ENCODE assay signal across 24 cellular contexts in genomic region chr4:3299538-3300197, GRCh38. TPM values are rescaled to one million over a fixed set of nuclear protein-coding genes. Genes with fewer than 3 reads are reported as not detected.
DNase-seq lines count a peak whose midpoint lies in the region; ATAC-seq and TF ChIP-seq lines count a peak whose summit lies in the region.
"Had no signal": no experiment of that assay in that cellular context is flagged by ENCODE, and none has a peak within 500 bp of the region (broad histone marks: within the 10 kb centered on the region; RNA-seq: fewer than 3 reads in every experiment).

No MANE protein-coding gene starts in this region.

- no peak overlapping the region for H2BK15ac ChIP-seq in H9 (ENCODE audit: low read depth, low read length)

- WGBS in H9 (ENCODE audit: extremely low coverage, insufficient read length, low lambda C conversion rate), result no CpG with 5 or more reads among the region's 15 CpGs

- H3K4me3 Mint-ChIP-seq in H9, result no peak overlapping the region
- H3K4me3 Mint-ChIP-seq: activated CD8-positive, alpha-beta T cell treated with anti-CD3 and anti-CD28 coated beads for 36 hours had no signal

- H3K4me3 ChIP-seq in left lung, result no peak overlapping the region
- H3K4me3 ChIP-seq in skeletal muscle tissue (ENCODE audit: low read length in 3 of 3), result no peak overlapping the region
- H3K4me3 ChIP-seq: K562, MG63, thoracic aorta had no signal

- H3K79me1 ChIP-seq in H9 (ENCODE audit: insufficient read depth, low read depth, low read length, poor library complexity, severe bottlenecking), result no peaks in the 10 kb centered on the region

- no peak overlapping the region for H3K4me2 ChIP-seq in H9 (ENCODE audit: insufficient read depth, insufficient read length, low read length)

- H2BK5ac ChIP-seq in H9 (ENCODE audit: insufficient read length, low read length), result no peak overlapping the region

- H2BK12ac ChIP-seq in H9 (ENCODE audit: insufficient read length, low read depth, low read length), result no peak overlapping the region

- TF ChIP-seq CTCF in H9 (conservative IDR thresholded peaks at IDR 0.05) (no peak), left lung (IDR thresholded peaks at IDR 0.05) (no peak)

- no peaks in the 10 kb centered on the region for H3K27me3 ChIP-seq in H9 (ENCODE audit: insufficient read depth, low read length)
- H3K27me3 ChIP-seq in left lung, result peaks cover 0 to 9% of the 10 kb centered on the region in 2 donors
- H3K27me3 ChIP-seq in skeletal muscle tissue (ENCODE audit: control insufficient read depth in 3 of 3, insufficient read depth in 3 of 3, low read length in 3 of 3), result no peaks in the 10 kb centered on the region
- H3K27me3 ChIP-seq: MG63 had no signal

- no peak overlapping the region for H2AK5ac ChIP-seq in H9 (ENCODE audit: insufficient read length, low read length)

- H3K23ac ChIP-seq in H9 (ENCODE audit: insufficient read length, low read depth, low read length), result no peak overlapping the region

- H3T11ph ChIP-seq in H9 (ENCODE audit: low read length), result no peak overlapping the region

- H2BK20ac ChIP-seq in H9 (ENCODE audit: low read depth, low read length, poor library complexity, severe bottlenecking), result no peak overlapping the region

- H3K36me3 ChIP-seq in left lung (no peaks in the 10 kb centered on the region), skeletal muscle tissue (ENCODE audit: control insufficient read depth in 3 of 3, insufficient read depth in 3 of 3, low read length in 3 of 3) (no peaks in the 10 kb centered on the region)
- H3K36me3 ChIP-seq: MG63, thoracic aorta had no signal

- ATAC-seq in left lung (peak; percentile 67), GM18907 (IDR thresholded peaks at IDR 0.05; ENCODE audit: unreplicated experiment) (no peak), GM21526 (IDR thresholded peaks at IDR 0.05; ENCODE audit: low FRiP score, unreplicated experiment) (no peak), GM19324 (IDR thresholded peaks at IDR 0.05; ENCODE audit: low FRiP score, unreplicated experiment) (no peak)
- ATAC-seq: activated CD4-positive, CD25-positive, alpha-beta regulatory T cell treated with anti-CD3 and anti-CD28 coated beads, Interleukin-2, amount 50 U/mL, for 24 hours; activated CD8-positive, alpha-beta T cell treated with anti-CD3 and anti-CD28 coated beads for 36 hours; K562; Panc1 had no signal

- H3K27ac Mint-ChIP-seq in H9, result no peak overlapping the region; a peak in 1 of 7 replicates
- H3K27ac Mint-ChIP-seq: activated CD8-positive, alpha-beta T cell treated with anti-CD3 and anti-CD28 coated beads for 36 hours had no signal

- H4K20me1 ChIP-seq in H9 (ENCODE audit: control insufficient read depth, insufficient read depth, insufficient read length), result peaks cover 3% of the 10 kb centered on the region

- H3K9me3 ChIP-seq in H9 (ENCODE audit: control insufficient read depth, low read depth, low read length) (no peaks in the 10 kb centered on the region), left lung (no peaks in the 10 kb centered on the region), skeletal muscle tissue (ENCODE audit: control insufficient read depth in 3 of 3, low read length in 3 of 3) (no peaks in the 10 kb centered on the region)
- H3K9me3 ChIP-seq: MG63, thoracic aorta had no signal

- peaks cover 41 to 59% of the 10 kb centered on the region in 2 experiments for H3K4me1 Mint-ChIP-seq in H9

- no peak overlapping the region for H3K4ac ChIP-seq in H9 (ENCODE audit: low read depth, low read length)

- DNase-seq in H9 (peak; percentile 16), left lung (peak in 1 of 2 donors; percentile 42), NCI-H2029 (lab: John Stamatoyannopoulos, UW) (no peak)
- DNase-seq: activated CD8-positive, alpha-beta T cell treated with anti-CD3 and anti-CD28 coated beads for 36 hours; activated naive CD4-positive, alpha-beta T cell treated with Interleukin-2 at 50 U/mL for 16 hours; amniotic stem cell; central memory CD4-positive, alpha-beta T cell; EL; mesenchymal stem cell; MG63; occipital lobe; stimulated activated CD4-positive, alpha-beta T cell treated with anti-CD3 and anti-CD28 coated beads, Interleukin-12 subunit alpha, Interleukin-12 subunit beta, amount 100 ng/mL, for 4 hours; stimulated activated CD4-positive, alpha-beta T cell treated with anti-CD3 and anti-CD28 coated beads, Interleukin-4, amount 100 ng/mL, for 4 hours; stimulated activated naive CD4-positive, alpha-beta T cell; T-helper 1 cell had no signal

- H3K36me3 Mint-ChIP-seq in H9 (ENCODE audit: insufficient read depth in 1 of 3, low read depth in 3 of 3), result no peaks in the 10 kb centered on the region; a peak in 1 of 7 replicates

- no peak overlapping the region for H4K91ac ChIP-seq in H9 (ENCODE audit: insufficient read length, low read depth, low read length)

- no peak overlapping the region for H2AFZ ChIP-seq in H9 (ENCODE audit: low read length)

- H3K4me1 ChIP-seq in H9 (ENCODE audit: insufficient read depth, low read length), result no peaks in the 10 kb centered on the region
- H3K4me1 ChIP-seq in left lung, result peaks cover 20 to 46% of the 10 kb centered on the region in 2 donors
- H3K4me1 ChIP-seq in skeletal muscle tissue (ENCODE audit: control insufficient read depth in 3 of 3, insufficient read depth in 3 of 3, low read length in 3 of 3), result peaks cover 14 to 37% (median 31%) of the 10 kb centered on the region in 3 donors

- H3K23me2 ChIP-seq in H9 (ENCODE audit: insufficient read length, low read depth, low read length, poor library complexity, severe bottlenecking), result no peaks in the 10 kb centered on the region

- no peak overlapping the region for H3K9ac ChIP-seq in H9 (ENCODE audit: extremely low read depth, insufficient read length, low read length)
- peak overlapping the region; percentile 12 to 38 (median 25) for H3K9ac ChIP-seq in skeletal muscle tissue (ENCODE audit: low read depth in 1 of 3, low read length in 3 of 3)

- H3K18ac ChIP-seq in H9 (ENCODE audit: insufficient read length, low read depth, low read length), result no peak overlapping the region

- no peak overlapping the region for H4K8ac ChIP-seq in H9 (replicated peaks; ENCODE audit: insufficient read length, low read depth, low read length)

- H3K9me3 Mint-ChIP-seq in H9, result no peaks in the 10 kb centered on the region

- peaks cover 2% of the 10 kb centered on the region; the same call in 1 of the 2 replicates for H3K27me3 Mint-ChIP-seq in H9 (ENCODE audit: low read depth)

- H3K14ac ChIP-seq in H9 (ENCODE audit: insufficient read depth, low read length), result no peak overlapping the region

- intact Hi-C loops in left lung (cut with DNase I), result no loop called here

- H4K5ac ChIP-seq in H9 (ENCODE audit: insufficient read length, low read depth, low read length), result no peak overlapping the region

- H3K79me2 ChIP-seq in H9 (ENCODE audit: insufficient read depth, low read length), result no peaks in the 10 kb centered on the region

- H2BK120ac ChIP-seq in H9 (ENCODE audit: low read depth, low read length, poor library complexity, severe bottlenecking), result no peak overlapping the region

- H3K27ac ChIP-seq in H9 (ENCODE audit: insufficient read length, low read depth, low read length) (no peak overlapping the region), angular gyrus (ENCODE audit: low read depth, low read length) (peak overlapping the region; percentile 29), left lung (no peak overlapping the region), skeletal muscle tissue (ENCODE audit: low read depth, low read length) (peak overlapping the region; percentile 9)
- H3K27ac ChIP-seq: thoracic aorta had no signal

- H3K56ac ChIP-seq in H9 (ENCODE audit: insufficient read length, low read depth, low read length), result no peak overlapping the region

RNA-seq across cellular contexts. Expression of gene RGS12, which starts 6.8 kb away (rescaled TPM):
- total RNA-seq in H9 (2021) (14.0 and 16.9 TPM in 2 replicates), left lung (10 to 100 TPM; 28.2 to 30.4 TPM), skeletal muscle tissue (28.2 TPM)

RNA-seq across cellular contexts. Expression of gene MSANTD1, which starts 50.7 kb away (rescaled TPM):
- total RNA-seq in H9 (2021) (0.83 and 0.86 TPM in 2 replicates), left lung (1 to 10 TPM; 1.1 to 1.4 TPM), skeletal muscle tissue (1.0 TPM)

Comparison
In these comparisons a context has a peak if more than half of its experiments do, and no peak if none do; other contexts are left out.
1. H3K27ac ChIP-seq: peak in angular gyrus (single experiment) and skeletal muscle tissue (single experiment); none in H9 (single experiment) and left lung (0 of 2).